In the genomic region with DNA sequence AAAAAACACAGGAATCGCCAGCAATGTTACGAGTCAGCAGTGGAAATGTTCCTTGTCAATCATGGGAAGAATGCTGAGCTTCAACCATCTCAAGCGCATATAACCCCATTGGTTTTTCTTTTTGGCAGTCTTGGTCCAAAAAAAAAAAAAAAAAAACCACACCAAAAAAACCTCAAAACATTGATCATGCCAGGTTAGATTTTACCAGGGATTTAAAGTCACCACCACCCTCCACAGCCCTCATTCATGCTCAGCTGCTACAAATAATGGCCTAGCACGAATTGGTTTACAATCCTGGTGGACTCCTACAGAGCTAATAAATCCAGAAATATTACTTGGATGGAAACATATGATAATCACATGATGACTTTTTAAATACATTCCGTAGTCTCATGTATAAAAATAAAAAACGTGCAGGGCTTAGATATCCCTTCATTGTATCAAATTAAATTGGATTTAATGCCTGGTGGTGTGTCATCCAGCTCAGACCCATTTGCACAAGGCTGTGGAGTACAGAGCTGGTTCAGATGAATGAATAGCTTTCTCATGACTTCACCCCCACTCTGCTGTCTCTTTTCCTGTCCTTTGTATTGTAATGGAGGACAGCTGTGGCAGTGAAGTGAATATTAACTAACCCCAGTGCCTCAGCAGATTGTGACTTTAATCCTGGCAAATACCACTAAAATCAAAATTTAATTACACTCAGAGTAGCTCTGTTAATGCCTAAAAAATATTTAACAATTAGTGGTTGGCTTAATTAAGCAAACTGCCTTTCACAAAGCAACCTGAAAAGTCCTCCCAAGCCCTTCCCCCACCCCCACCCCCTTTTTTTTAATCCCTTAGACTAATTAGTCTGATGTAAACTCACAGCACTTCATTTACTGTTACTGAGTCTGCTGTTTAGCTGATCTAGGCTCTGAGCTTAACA, we compare ENCODE assay signal across 10 cellular contexts.
DNase-seq lines count a peak whose midpoint lies in the region; ATAC-seq, FAIRE-seq and TF ChIP-seq lines count a peak whose summit lies in the region.
"Had no signal": no experiment of that assay in that cellular context is flagged by ENCODE, and none has a peak within 500 bp of the region (broad histone marks: within the 10 kb centered on the region; RNA-seq: fewer than 3 reads in every experiment).

No MANE protein-coding gene starts in this region.

- no peak for DNase-seq in HepG2 (ENCODE audit: low spot score)
- no peak for DNase-seq in right lobe of liver
- DNase-seq in SHP77 (lab: John Stamatoyannopoulos, UW): peak; percentile 4 to 17
- DNase-seq in glomerular visceral epithelial cell (ENCODE audit: extremely low spot score): peak; percentile 73
- DNase-seq in Right ventricle myocardium inferior (ENCODE audit: missing footprints): no peak
- DNase-seq in stimulated activated naive CD8-positive, alpha-beta T cell treated with anti-CD3 and anti-CD28 coated beads, Interleukin-15, amount 100 ng/mL, for 72 hours: no peak
- no peak for DNase-seq in esophagus squamous epithelium (lab: John Stamatoyannopoulos, UW)
- DNase-seq: activated naive CD8-positive, alpha-beta T cell treated with anti-CD3 and anti-CD28 coated beads, Interleukin-2, amount 10 ng/mL, durations not matched to agents 7 days and 5 days had no signal

- TF ChIP-seq POLR2A in HepG2 (IDR thresholded peaks at IDR 0.05; ENCODE audit: insufficient read depth in 1 of 2, low read depth in 2 of 2, low read length in 2 of 2) (no peak), right lobe of liver (IDR thresholded peaks at IDR 0.05) (no peak), esophagus squamous epithelium (IDR thresholded peaks at IDR 0.05) (no peak)

- TF ChIP-seq EP300 in HepG2 (IDR thresholded peaks at IDR 0.05; ENCODE audit: low read depth in 2 of 2, low read length in 2 of 2): no peak
- TF ChIP-seq EP300 in HepG2 (CRISPR knock-in tag; IDR thresholded peaks at IDR 0.05; ENCODE audit: borderline replicate concordance): no peak

- BruUV-seq in HepG2 (replicated peaks; lab: Mats Ljungman, UMichigan): no TSS peak

- no peak for TF ChIP-seq RAD21 in HepG2 (CRISPR knock-in tag; IDR thresholded peaks at IDR 0.05)

- POLR2A ChIA-PET in HepG2 (lab: Yijun Ruan, JAX): no interaction called here

- intact Hi-C loops in HepG2 (cut with micrococcal nuclease; ENCODE audit: unreplicated experiment): no loop called here
- intact Hi-C loops in right lobe of liver (cut with DNase I): no loop called here
- intact Hi-C loops in Right ventricle myocardium inferior (cut with DNase I): no loop called here
- intact Hi-C loops in esophagus squamous epithelium (cut with DNase I): no loop called here

- in situ Hi-C loops in HepG2 (cut with HindIII; ENCODE audit: extremely low pct_ligation_motif_present, low pct_unique_long_range_greater_than_20kb): no loop called here

- no peaks in the 10 kb centered on the region for H3K79me2 ChIP-seq in HepG2 (ENCODE audit: insufficient read depth, low read length)

- FAIRE-seq in HepG2 (lab: Jason Lieb, UNC): no peak

- TF ChIP-seq CTCF in HepG2 (CRISPR knock-in tag; IDR thresholded peaks at IDR 0.05) (no peak), right lobe of liver (IDR thresholded peaks at IDR 0.05) (no peak), esophagus squamous epithelium (IDR thresholded peaks at IDR 0.05) (no peak)

- H4K20me1 ChIP-seq in HepG2 (ENCODE audit: insufficient read depth, low read length): no peaks in the 10 kb centered on the region

- WGBS in HepG2 (ENCODE audit: low lambda C conversion rate): 21% methylated on average over 6 of the region's 6 CpGs
- WGBS in right lobe of liver (ENCODE audit: insufficient coverage, low coverage, low lambda C conversion rate, missing lambda C conversion rate): 68% methylated on average over 6 of the region's 6 CpGs
- WGBS in esophagus squamous epithelium, 2 donors: 81 to 89% methylated on average over 6 of the region's 6 CpGs

- no peak overlapping the region for H3K27ac Mint-ChIP-seq in stimulated activated naive CD8-positive, alpha-beta T cell treated with anti-CD3 and anti-CD28 coated beads, Interleukin-15, amount 100 ng/mL, for 72 hours
- H3K27ac Mint-ChIP-seq: activated naive CD8-positive, alpha-beta T cell treated with anti-CD3 and anti-CD28 coated beads, Interleukin-2, amount 10 ng/mL, durations not matched to agents 7 days and 5 days had no signal

- H3K36me3 ChIP-seq in HepG2 (replicated peaks in 1 of 2; ENCODE audit: control insufficient read depth in 1 of 2, insufficient read depth in 2 of 2, low read length in 2 of 2) (no peaks in the 10 kb centered on the region), right lobe of liver (no peaks in the 10 kb centered on the region), esophagus squamous epithelium (no peaks in the 10 kb centered on the region)

- peaks cover 3% of the 10 kb centered on the region; the same call in 1 of the 2 replicates for H3K9me3 ChIP-seq in HepG2 (ENCODE audit: low read length)
- no peaks in the 10 kb centered on the region for H3K9me3 ChIP-seq in right lobe of liver
- H3K9me3 ChIP-seq in esophagus squamous epithelium: no peaks in the 10 kb centered on the region

- H3K9me3 Mint-ChIP-seq in stimulated activated naive CD8-positive, alpha-beta T cell treated with anti-CD3 and anti-CD28 coated beads, Interleukin-15, amount 100 ng/mL, for 72 hours: peaks cover under 1 to 5% of the 10 kb centered on the region in 2 donors
- H3K9me3 Mint-ChIP-seq: activated naive CD8-positive, alpha-beta T cell treated with anti-CD3 and anti-CD28 coated beads, Interleukin-2, amount 10 ng/mL, durations not matched to agents 7 days and 5 days had no signal

- H3K9ac ChIP-seq in HepG2 (ENCODE audit: insufficient read depth, low read depth, low read length): no peak overlapping the region

- H3K27ac ChIP-seq in HepG2 (ENCODE audit: extremely low read length, insufficient read depth, low read length): no peak overlapping the region
- H3K27ac ChIP-seq in right lobe of liver: no peak overlapping the region
- H3K27ac ChIP-seq in esophagus squamous epithelium: no peak overlapping the region
- H3K27ac ChIP-seq: C4-2B had no signal

- H3K27me3 ChIP-seq in HepG2 (ENCODE audit: control insufficient read depth in 1 of 2, insufficient read depth in 2 of 2, low read length in 2 of 2) (no peaks in the 10 kb centered on the region), right lobe of liver (no peaks in the 10 kb centered on the region), esophagus squamous epithelium (no peaks in the 10 kb centered on the region)

- H3K4me3 ChIP-seq in HepG2 (replicated peaks in 1 of 3; ENCODE audit: insufficient read depth in 1 of 3, low read depth in 2 of 3, low read length in 3 of 3): no peak overlapping the region
- H3K4me3 ChIP-seq in right lobe of liver: no peak overlapping the region
- H3K4me3 ChIP-seq in esophagus squamous epithelium: no peak overlapping the region

- CTCF ChIA-PET in HepG2 (lab: Yijun Ruan, JAX; ENCODE audit: low intra/inter-chr PET ratio, low total read pairs): no interaction called here

- H2AFZ ChIP-seq in HepG2 (ENCODE audit: low read length): no peak overlapping the region

- no peak overlapping the region for H3K4me3 Mint-ChIP-seq in stimulated activated naive CD8-positive, alpha-beta T cell treated with anti-CD3 and anti-CD28 coated beads, Interleukin-15, amount 100 ng/mL, for 72 hours
- H3K4me3 Mint-ChIP-seq: activated naive CD8-positive, alpha-beta T cell treated with anti-CD3 and anti-CD28 coated beads, Interleukin-2, amount 10 ng/mL, durations not matched to agents 7 days and 5 days had no signal

- no peaks in the 10 kb centered on the region for H3K4me1 Mint-ChIP-seq in stimulated activated naive CD8-positive, alpha-beta T cell treated with anti-CD3 and anti-CD28 coated beads, Interleukin-15, amount 100 ng/mL, for 72 hours
- H3K4me1 Mint-ChIP-seq: activated naive CD8-positive, alpha-beta T cell treated with anti-CD3 and anti-CD28 coated beads, Interleukin-2, amount 10 ng/mL, durations not matched to agents 7 days and 5 days had no signal

- H3K27me3 Mint-ChIP-seq in stimulated activated naive CD8-positive, alpha-beta T cell treated with anti-CD3 and anti-CD28 coated beads, Interleukin-15, amount 100 ng/mL, for 72 hours: no peaks in the 10 kb centered on the region
- H3K27me3 Mint-ChIP-seq: activated naive CD8-positive, alpha-beta T cell treated with anti-CD3 and anti-CD28 coated beads, Interleukin-2, amount 10 ng/mL, durations not matched to agents 7 days and 5 days had no signal

- no peaks in the 10 kb centered on the region for H3K4me1 ChIP-seq in HepG2 (ENCODE audit: insufficient read depth, low read length)
- no peaks in the 10 kb centered on the region for H3K4me1 ChIP-seq in right lobe of liver
- no peaks in the 10 kb centered on the region for H3K4me1 ChIP-seq in esophagus squamous epithelium

- H3K4me2 ChIP-seq in HepG2 (ENCODE audit: low read depth, low read length): no peak overlapping the region

- ATAC-seq in HepG2 (no peak), right lobe of liver (no peak), HG03108 (IDR thresholded peaks at IDR 0.05; ENCODE audit: unreplicated experiment) (no peak), Right ventricle myocardium inferior (no peak)
- no peak for ATAC-seq in stimulated activated naive CD8-positive, alpha-beta T cell treated with anti-CD3 and anti-CD28 coated beads, Interleukin-15, amount 100 ng/mL, for 72 hours

TF ChIP-seq in HepG2, 621 proteins besides CTCF, POLR2A, EP300 and RAD21:
- TF ChIP-seq PRPF4 (IDR thresholded peaks at IDR 0.05; ENCODE audit: low read depth, low read length, poor library complexity, severe bottlenecking) (no peak), ZNF615 (CRISPR knock-in tag; IDR thresholded peaks at IDR 0.05; ENCODE audit: borderline replicate concordance) (no peak), PAWR (CRISPR knock-in tag; IDR thresholded peaks at IDR 0.05; ENCODE audit: borderline replicate concordance) (no peak), KDM4B (CRISPR knock-in tag; IDR thresholded peaks at IDR 0.05) (no peak), HNRNPK (IDR thresholded peaks at IDR 0.05; ENCODE audit: low read depth, low read length, poor library complexity, severe bottlenecking) (peak; percentile 69)

Comparison
In these comparisons a context has a peak if more than half of its experiments do, and no peak if none do; other contexts are left out.
1. DNase-seq: peak in SHP77 (2 of 2) and glomerular visceral epithelial cell (single experiment); none in HepG2 (single experiment), right lobe of liver (0 of 3), Right ventricle myocardium inferior (single experiment), stimulated activated naive CD8-positive, alpha-beta T cell treated with anti-CD3 and anti-CD28 coated beads, Interleukin-15, amount 100 ng/mL, for 72 hours (0 of 2) and esophagus squamous epithelium (single experiment).